Comparison of ENCODE assay signal across 4 cellular contexts in the genomic region with DNA sequence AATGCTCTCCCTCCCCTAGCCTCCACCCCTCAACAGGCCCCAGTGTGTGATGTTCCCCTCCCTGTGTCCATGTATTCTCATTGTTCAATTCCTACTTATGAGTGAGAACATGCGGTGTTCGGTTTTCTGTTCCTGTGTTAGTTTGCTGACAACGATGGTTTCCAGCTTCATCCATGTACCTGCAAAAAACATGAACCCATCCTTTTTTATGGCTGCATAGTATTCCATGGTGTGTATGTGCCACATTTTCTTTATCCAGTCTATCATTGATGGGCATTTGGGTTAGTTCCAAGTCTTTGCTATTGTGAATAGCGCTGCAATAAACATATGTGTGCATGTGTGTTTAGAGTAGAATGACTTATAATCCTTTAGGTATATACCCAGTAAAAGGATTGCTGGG. TPM values are rescaled to one million over a fixed set of nuclear protein-coding genes. Genes with fewer than 3 reads are reported as not detected.
"Had no signal": no experiment of that assay in that cellular context is flagged by ENCODE, and none has a peak within 500 bp of the region (broad histone marks: within the 10 kb centered on the region; RNA-seq: fewer than 3 reads in every experiment).

No MANE protein-coding gene starts in this region.

RNA-seq across cellular contexts. Expression of a gene that starts 20.5 kb away (rescaled TPM):
- total RNA-seq: lower lobe of right lung, lung microvascular endothelial cell, mammary epithelial cell had no signal
- polyA plus RNA-seq: immature natural killer cell, mammary epithelial cell had no signal
